8 cellular contexts compared by ENCODE assay signal in genomic region chr10:37857287-37858211, GRCh38. TPM values are rescaled to one million over a fixed set of nuclear protein-coding genes. Genes with fewer than 3 reads are reported as not detected.
A peak's percentile ranks its signal among the peaks of the same experiment; 100 is the strongest.
DNase-seq lines count a peak whose midpoint lies in the region; ATAC-seq, FAIRE-seq and TF ChIP-seq lines count a peak whose summit lies in the region.

TSS of gene ZNF248 (minus strand) at chr10:37857610. CDS start at chr10:37856310, 1,300 bp downstream.

- H3K4me1 Mint-ChIP-seq in Caco-2 (ENCODE audit: low read depth, unreplicated experiment), result peaks cover 27% of the 10 kb centered on the region

- POLR2A ChIA-PET in Caco-2 (lab: Charles Lee), result interaction anchor here (0.9 to 1.4 kb wide), 2 partner anchors 38 to 118 kb away, joined by 3 read pairs; no protein-coding TSS in a partner anchor

- TSS peak; percentile 57 for BruUV-seq in Caco-2 (replicated peaks; lab: Mats Ljungman, UMichigan)

- H3K9ac ChIP-seq in endocrine pancreas (ENCODE audit: control insufficient read depth, insufficient read depth, low read length), result peak within 1 kb of the TSS; percentile 85

- CTCF ChIA-PET in Caco-2 (lab: Charles Lee), result no interaction called here

- intact Hi-C loops in Caco-2 (cut with micrococcal nuclease; ENCODE audit: unreplicated experiment), result loop anchor here (1.0 to 5.0 kb wide), 6 partner anchors 14 to 510 kb away; partner anchors contain the start of genes ZNF25, ZNF33A and ZNF37A

- H3K9me3 ChIP-seq in Caco-2 (peaks cover 5% of the 10 kb centered on the region; the same call in 1 of the 2 replicates), endocrine pancreas (ENCODE audit: control insufficient read depth, low read length) (no peaks in the 10 kb centered on the region)

- peak; percentile 99 for FAIRE-seq in HTR-8/SVneo (lab: Jason Lieb, UNC)

- TF ChIP-seq CTCF in Caco-2 (IDR thresholded peaks at IDR 0.05; ENCODE audit: insufficient read depth in 1 of 2, low read depth in 1 of 2, low read length in 1 of 2, severe bottlenecking in 1 of 2, unreplicated experiment in 1 of 2), result peak in 1 of 2 experiments; percentile 29

- peak; percentile 94 for ATAC-seq in GM21381 (IDR thresholded peaks at IDR 0.05; ENCODE audit: unreplicated experiment)

- no peaks in the 10 kb centered on the region for H3K27me3 ChIP-seq in Caco-2 (replicated peaks; ENCODE audit: control insufficient read depth, insufficient read depth, low read length)
- H3K27me3 ChIP-seq in endocrine pancreas (ENCODE audit: control insufficient read depth, insufficient read depth, low read length), result no peaks in the 10 kb centered on the region

- no peaks in the 10 kb centered on the region for H3K9me3 Mint-ChIP-seq in Caco-2 (ENCODE audit: unreplicated experiment)

- peaks cover 14% of the 10 kb centered on the region; the same call in 1 of the 2 replicates for H3K4me1 ChIP-seq in Caco-2
- H3K4me1 ChIP-seq in endocrine pancreas (ENCODE audit: control insufficient read depth, insufficient read depth, low read length), result no peaks in the 10 kb centered on the region

- DNase-seq in Caco-2 (peak; percentile 98), HTR-8/SVneo (ENCODE audit: insufficient read length, low spot score) (peak; percentile 95), NOMO-1 treated with DMSO at 0.1 percent for 48 hours (lab: John Stamatoyannopoulos, UW; ENCODE audit: unreplicated experiment) (peak; percentile 92), midbrain (lab: John Stamatoyannopoulos, UW) (peak; percentile 99)
- peak; percentile 89 for DNase-seq in activated CD8-positive, alpha-beta memory T cell treated with anti-CD3 and anti-CD28 coated beads, Interleukin-2, amount 50 U/mL, for 1 hour (ENCODE audit: extremely low read depth)
- DNase-seq in stimulated activated CD8-positive, alpha-beta memory T cell treated with anti-CD3 and anti-CD28 coated beads, Interleukin-4, amount 100 ng/mL, for 1 hour (ENCODE audit: low read depth in 2 of 2, low spot score in 1 of 2), result peak; percentile 79 to 89

- H3K27ac Mint-ChIP-seq in Caco-2 (ENCODE audit: unreplicated experiment), result peak within 1 kb of the TSS; percentile 90

- peak within 1 kb of the TSS; percentile 94 for H3K4me3 Mint-ChIP-seq in Caco-2 (ENCODE audit: unreplicated experiment)

- peaks cover 2% of the 10 kb centered on the region; the same call in 1 of the 2 replicates for H3K36me3 ChIP-seq in Caco-2 (ENCODE audit: control insufficient read depth, insufficient read depth, low read length)
- H3K36me3 ChIP-seq in endocrine pancreas (ENCODE audit: control insufficient read depth, insufficient read depth, low read length), result no peaks in the 10 kb centered on the region

- H3K4me3 ChIP-seq in Caco-2 (ENCODE audit: low read depth, low read length) (peak within 1 kb of the TSS; percentile 71), endocrine pancreas (ENCODE audit: control insufficient read depth, insufficient read depth, low read length) (peak within 1 kb of the TSS; percentile 90)

- peaks cover 26% of the 10 kb centered on the region for H3K36me3 Mint-ChIP-seq in Caco-2 (ENCODE audit: insufficient read depth, unreplicated experiment)

- no peaks in the 10 kb centered on the region for H3K27me3 Mint-ChIP-seq in Caco-2 (ENCODE audit: insufficient read depth, unreplicated experiment)

RNA-seq across cellular contexts. Expression of gene ZNF248, which starts in this region (rescaled TPM):
- 16.7 and 17.6 TPM in 2 replicates for total RNA-seq in Caco-2 (2022)

Comparison
In these comparisons a context has a peak if more than half of its experiments do, and no peak if none do; other contexts are left out.
1. Peak in every context shown above with its lines: DNase-seq, ATAC-seq and H3K4me3 ChIP-seq.